ENCODE assay signal across 1 cellular context in the genomic region with DNA sequence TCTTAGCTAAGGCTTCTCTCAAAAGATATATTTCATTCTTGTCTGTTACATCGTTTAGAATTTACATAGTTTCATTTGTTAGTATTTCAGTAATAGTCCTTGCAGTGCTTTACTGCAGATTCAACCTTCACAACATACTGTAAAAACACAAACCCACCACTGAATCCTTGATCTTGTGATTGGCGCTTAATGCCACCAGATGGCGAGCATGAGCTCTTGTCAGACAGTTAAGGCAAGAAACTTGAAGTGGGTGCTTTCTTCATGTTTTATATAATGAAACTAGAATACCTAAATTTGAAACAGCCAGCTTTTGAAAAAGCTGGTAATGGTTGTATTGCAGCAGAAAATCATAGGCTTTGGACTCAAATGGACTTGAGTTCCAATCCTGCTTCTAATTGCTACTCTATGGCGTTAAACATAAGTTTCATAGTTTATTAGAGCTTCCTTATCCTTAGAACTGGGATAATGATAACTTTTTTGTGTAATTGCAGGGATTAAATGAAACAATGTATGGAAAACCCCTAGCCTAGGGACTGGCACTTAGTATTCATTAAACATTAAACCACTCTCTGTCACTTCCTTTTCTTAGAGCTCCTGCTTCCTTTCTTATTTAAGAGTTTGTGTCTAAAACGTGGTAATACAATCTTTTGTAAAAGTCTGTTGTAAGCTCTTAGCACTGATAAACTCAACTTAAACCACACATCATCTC.
TF ChIP-seq lines count a peak whose summit lies in the region.

No MANE protein-coding gene starts in this region.

TF ChIP-seq in GM12878, 131 proteins besides CTCF, POLR2A, EP300 and RAD21 (continued from another document):
- TF ChIP-seq, protein P1, sequence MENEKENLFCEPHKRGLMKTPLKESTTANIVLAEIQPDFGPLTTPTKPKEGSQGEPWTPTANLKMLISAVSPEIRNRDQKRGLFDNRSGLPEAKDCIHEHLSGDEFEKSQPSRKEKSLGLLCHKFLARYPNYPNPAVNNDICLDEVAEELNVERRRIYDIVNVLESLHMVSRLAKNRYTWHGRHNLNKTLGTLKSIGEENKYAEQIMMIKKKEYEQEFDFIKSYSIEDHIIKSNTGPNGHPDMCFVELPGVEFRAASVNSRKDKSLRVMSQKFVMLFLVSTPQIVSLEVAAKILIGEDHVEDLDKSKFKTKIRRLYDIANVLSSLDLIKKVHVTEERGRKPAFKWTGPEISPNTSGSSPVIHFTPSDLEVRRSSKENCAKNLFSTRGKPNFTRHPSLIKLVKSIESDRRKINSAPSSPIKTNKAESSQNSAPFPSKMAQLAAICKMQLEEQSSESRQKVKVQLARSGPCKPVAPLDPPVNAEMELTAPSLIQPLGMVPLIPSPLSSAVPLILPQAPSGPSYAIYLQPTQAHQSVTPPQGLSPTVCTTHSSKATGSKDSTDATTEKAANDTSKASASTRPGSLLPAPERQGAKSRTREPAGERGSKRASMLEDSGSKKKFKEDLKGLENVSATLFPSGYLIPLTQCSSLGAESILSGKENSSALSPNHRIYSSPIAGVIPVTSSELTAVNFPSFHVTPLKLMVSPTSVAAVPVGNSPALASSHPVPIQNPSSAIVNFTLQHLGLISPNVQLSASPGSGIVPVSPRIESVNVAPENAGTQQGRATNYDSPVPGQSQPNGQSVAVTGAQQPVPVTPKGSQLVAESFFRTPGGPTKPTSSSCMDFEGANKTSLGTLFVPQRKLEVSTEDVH (IDR thresholded peaks at IDR 0.05; ENCODE audit: low read depth, partially characterized antibody), result no peak
- TF ChIP-seq YY1 (IDR thresholded peaks at IDR 0.05; ENCODE audit: low read depth, low read length) (peak; percentile 55; the same call in 1 of the 2 replicates), SPI1 (IDR thresholded peaks at IDR 0.05; ENCODE audit: borderline replicate concordance, insufficient read depth, low read depth, low read length) (peak; percentile 55; the same call in 1 of the 2 replicates), NR2C1 (IDR thresholded peaks at IDR 0.05) (peak; percentile 12; the same call in 1 of the 2 replicates), MTA2 (IDR thresholded peaks at IDR 0.05; ENCODE audit: low read depth) (peak; percentile 79), HDAC6 (IDR thresholded peaks at IDR 0.05; ENCODE audit: unreplicated experiment) (no peak), ZNF592 (IDR thresholded peaks at IDR 0.05) (0 out of 2 replicates have a peak, but pooled peaks have one; percentile 18), IKZF2 (IDR thresholded peaks at IDR 0.05) (peak; percentile 38 to 48; a peak in 2 of 4 replicates), NFIC (IDR thresholded peaks at IDR 0.05; ENCODE audit: low read depth, low read length) (0 out of 2 replicates have a peak, but pooled peaks have one; percentile 17), E4F1 (IDR thresholded peaks at IDR 0.05; ENCODE audit: borderline replicate concordance, partially characterized antibody) (no peak), SMARCA5 (IDR thresholded peaks at IDR 0.05) (peak; percentile 85), STAT3 (IDR thresholded peaks at IDR 0.05; ENCODE audit: low read depth, low read length) (no peak), CHD2 (IDR thresholded peaks at IDR 0.05; ENCODE audit: borderline replicate concordance, low read depth, low read length) (no peak), HSF1 (IDR thresholded peaks at IDR 0.05; ENCODE audit: low read depth, low read length) (no peak), IKZF1 (conservative IDR thresholded peaks at IDR 0.05) (peak; percentile 60), NKRF (conservative IDR thresholded peaks at IDR 0.05) (no peak), POU2F2 (IDR thresholded peaks at IDR 0.05; ENCODE audit: borderline replicate concordance, low read depth, low read length) (peak; percentile 33; the same call in 1 of the 3 replicates)
- TF ChIP-seq, protein P2, sequence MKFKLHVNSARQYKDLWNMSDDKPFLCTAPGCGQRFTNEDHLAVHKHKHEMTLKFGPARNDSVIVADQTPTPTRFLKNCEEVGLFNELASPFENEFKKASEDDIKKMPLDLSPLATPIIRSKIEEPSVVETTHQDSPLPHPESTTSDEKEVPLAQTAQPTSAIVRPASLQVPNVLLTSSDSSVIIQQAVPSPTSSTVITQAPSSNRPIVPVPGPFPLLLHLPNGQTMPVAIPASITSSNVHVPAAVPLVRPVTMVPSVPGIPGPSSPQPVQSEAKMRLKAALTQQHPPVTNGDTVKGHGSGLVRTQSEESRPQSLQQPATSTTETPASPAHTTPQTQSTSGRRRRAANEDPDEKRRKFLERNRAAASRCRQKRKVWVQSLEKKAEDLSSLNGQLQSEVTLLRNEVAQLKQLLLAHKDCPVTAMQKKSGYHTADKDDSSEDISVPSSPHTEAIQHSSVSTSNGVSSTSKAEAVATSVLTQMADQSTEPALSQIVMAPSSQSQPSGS (IDR thresholded peaks at IDR 0.05; ENCODE audit: low read length), result no peak
- TF ChIP-seq, protein P3, sequence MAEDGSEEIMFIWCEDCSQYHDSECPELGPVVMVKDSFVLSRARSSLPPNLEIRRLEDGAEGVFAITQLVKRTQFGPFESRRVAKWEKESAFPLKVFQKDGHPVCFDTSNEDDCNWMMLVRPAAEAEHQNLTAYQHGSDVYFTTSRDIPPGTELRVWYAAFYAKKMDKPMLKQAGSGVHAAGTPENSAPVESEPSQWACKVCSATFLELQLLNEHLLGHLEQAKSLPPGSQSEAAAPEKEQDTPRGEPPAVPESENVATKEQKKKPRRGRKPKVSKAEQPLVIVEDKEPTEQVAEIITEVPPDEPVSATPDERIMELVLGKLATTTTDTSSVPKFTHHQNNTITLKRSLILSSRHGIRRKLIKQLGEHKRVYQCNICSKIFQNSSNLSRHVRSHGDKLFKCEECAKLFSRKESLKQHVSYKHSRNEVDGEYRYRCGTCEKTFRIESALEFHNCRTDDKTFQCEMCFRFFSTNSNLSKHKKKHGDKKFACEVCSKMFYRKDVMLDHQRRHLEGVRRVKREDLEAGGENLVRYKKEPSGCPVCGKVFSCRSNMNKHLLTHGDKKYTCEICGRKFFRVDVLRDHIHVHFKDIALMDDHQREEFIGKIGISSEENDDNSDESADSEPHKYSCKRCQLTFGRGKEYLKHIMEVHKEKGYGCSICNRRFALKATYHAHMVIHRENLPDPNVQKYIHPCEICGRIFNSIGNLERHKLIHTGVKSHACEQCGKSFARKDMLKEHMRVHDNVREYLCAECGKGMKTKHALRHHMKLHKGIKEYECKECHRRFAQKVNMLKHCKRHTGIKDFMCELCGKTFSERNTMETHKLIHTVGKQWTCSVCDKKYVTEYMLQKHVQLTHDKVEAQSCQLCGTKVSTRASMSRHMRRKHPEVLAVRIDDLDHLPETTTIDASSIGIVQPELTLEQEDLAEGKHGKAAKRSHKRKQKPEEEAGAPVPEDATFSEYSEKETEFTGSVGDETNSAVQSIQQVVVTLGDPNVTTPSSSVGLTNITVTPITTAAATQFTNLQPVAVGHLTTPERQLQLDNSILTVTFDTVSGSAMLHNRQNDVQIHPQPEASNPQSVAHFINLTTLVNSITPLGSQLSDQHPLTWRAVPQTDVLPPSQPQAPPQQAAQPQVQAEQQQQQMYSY (CRISPR knock-in tag; IDR thresholded peaks at IDR 0.05), result no peak
- TF ChIP-seq, protein P4, sequence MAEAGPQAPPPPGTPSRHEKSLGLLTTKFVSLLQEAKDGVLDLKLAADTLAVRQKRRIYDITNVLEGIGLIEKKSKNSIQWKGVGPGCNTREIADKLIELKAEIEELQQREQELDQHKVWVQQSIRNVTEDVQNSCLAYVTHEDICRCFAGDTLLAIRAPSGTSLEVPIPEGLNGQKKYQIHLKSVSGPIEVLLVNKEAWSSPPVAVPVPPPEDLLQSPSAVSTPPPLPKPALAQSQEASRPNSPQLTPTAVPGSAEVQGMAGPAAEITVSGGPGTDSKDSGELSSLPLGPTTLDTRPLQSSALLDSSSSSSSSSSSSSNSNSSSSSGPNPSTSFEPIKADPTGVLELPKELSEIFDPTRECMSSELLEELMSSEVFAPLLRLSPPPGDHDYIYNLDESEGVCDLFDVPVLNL (IDR thresholded peaks at IDR 0.05; ENCODE audit: low read depth, low read length), result no peak
